Comparison of ENCODE assay signal across 22 cellular contexts in the genomic region with DNA sequence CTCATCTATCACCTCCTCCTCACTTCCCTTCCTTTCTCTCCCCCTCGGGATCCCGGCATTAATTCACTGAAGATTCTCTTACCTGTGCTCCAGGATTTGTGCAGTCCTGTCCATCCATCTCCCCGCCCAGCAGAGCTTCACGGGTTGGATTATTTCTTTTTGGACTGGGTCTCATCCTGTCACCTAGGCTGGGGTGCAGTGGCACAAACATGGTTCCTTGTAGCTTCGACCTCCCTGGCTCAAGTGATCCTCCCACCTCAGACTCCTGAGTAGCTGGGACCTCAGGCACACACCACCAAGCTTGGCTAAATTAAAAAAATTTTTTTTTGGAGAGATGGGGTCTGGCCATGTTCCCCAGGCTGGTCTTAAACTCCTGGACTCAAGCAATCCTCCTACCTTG. TPM values are rescaled to one million over a fixed set of nuclear protein-coding genes. Genes with fewer than 3 reads are reported as not detected.
DNase-seq lines count a peak whose midpoint lies in the region; ATAC-seq and TF ChIP-seq lines count a peak whose summit lies in the region.
"Had no signal": no experiment of that assay in that cellular context is flagged by ENCODE, and none has a peak within 500 bp of the region (broad histone marks: within the 10 kb centered on the region; RNA-seq: fewer than 3 reads in every experiment).

No MANE protein-coding gene starts in this region.

- no peak overlapping the region for H2AK9ac ChIP-seq in IMR-90 (replicated peaks; ENCODE audit: low read depth, low read length, poor library complexity)

- in situ Hi-C loops in IMR-90 (cut with MboI; ENCODE audit: low sequenced_read_pairs), result no loop called here

- no peak overlapping the region for H3K9ac ChIP-seq in IMR-90 (ENCODE audit: low read depth, low read length)
- H3K9ac ChIP-seq in PC-3 (ENCODE audit: low read length), result no peak overlapping the region

- peaks cover 6% of the 10 kb centered on the region for H3K9me3 Mint-ChIP-seq in neural crest cell
- H3K9me3 Mint-ChIP-seq: CD4-positive, alpha-beta memory T cell; GM23338; H9 had no signal

- H3K79me1 ChIP-seq in IMR-90 (ENCODE audit: low read depth in 1 of 2, low read length in 2 of 2), result no peaks in the 10 kb centered on the region

- H3K4me1 Mint-ChIP-seq in neural crest cell, result no peaks in the 10 kb centered on the region

- POLR2A ChIA-PET in IMR-90 (lab: Charles Lee; ENCODE audit: unreplicated experiment), result no interaction called here
- POLR2A ChIA-PET in PC-3 (lab: Charles Lee; ENCODE audit: unreplicated experiment), result no interaction called here

- no peak overlapping the region for H2BK120ac ChIP-seq in IMR-90 (ENCODE audit: low read depth, low read length)

- peaks cover 33% of the 10 kb centered on the region for H3K27me3 Mint-ChIP-seq in neural crest cell (ENCODE audit: low read depth)

- H3K36me3 ChIP-seq in IMR-90 (ENCODE audit: control insufficient read depth, insufficient read depth, low read length) (no peaks in the 10 kb centered on the region), spleen (no peaks in the 10 kb centered on the region), PC-3 (ENCODE audit: low read depth, low read length) (no peaks in the 10 kb centered on the region)

- H3K27ac ChIP-seq in IMR-90 (ENCODE audit: insufficient read depth, low read length) (no peak overlapping the region), coronary artery (no peak overlapping the region), spleen (no peak overlapping the region), PC-3 (ENCODE audit: low read length) (no peak overlapping the region)

- H3K4me3 ChIP-seq in IMR-90 (ENCODE audit: insufficient read depth, low read depth, low read length) (no peak overlapping the region), coronary artery (no peak overlapping the region), spleen (no peak overlapping the region), PC-3 (ENCODE audit: low read length) (no peak overlapping the region)
- H3K4me3 ChIP-seq: GM23338 had no signal

- no peak overlapping the region for H4K91ac ChIP-seq in IMR-90 (ENCODE audit: insufficient read depth, low read depth, low read length)

- H3K4me2 ChIP-seq in IMR-90 (ENCODE audit: low read depth, low read length), result no peak overlapping the region
- no peak overlapping the region for H3K4me2 ChIP-seq in PC-3 (ENCODE audit: low read length)
- H3K4me2 ChIP-seq: GM23338 had no signal

- intact Hi-C loops in IMR-90 (cut with micrococcal nuclease) (no loop called here), spleen (cut with DNase I; ENCODE audit: low total_unique reads) (no loop called here), PC-3 (cut with micrococcal nuclease) (no loop called here)

- no peak overlapping the region for H3K56ac ChIP-seq in IMR-90 (ENCODE audit: extremely low read depth, insufficient read depth, low read length)

- H3K36me3 Mint-ChIP-seq in neural crest cell (ENCODE audit: low read depth), result no peaks in the 10 kb centered on the region
- H3K36me3 Mint-ChIP-seq: CD4-positive, alpha-beta memory T cell had no signal

- no peak overlapping the region for H3K18ac ChIP-seq in IMR-90 (ENCODE audit: low read depth, low read length)

- TF ChIP-seq CTCF in IMR-90 (conservative IDR thresholded peaks at IDR 0.05; ENCODE audit: low read depth, low read length) (no peak), coronary artery (IDR thresholded peaks at IDR 0.05) (no peak), neural crest cell (conservative IDR thresholded peaks at IDR 0.05) (no peak), spleen (IDR thresholded peaks at IDR 0.05 in 8 of 11, conservative IDR thresholded peaks at IDR 0.05 in 3 of 11) (no peak), PC-3 (conservative IDR thresholded peaks at IDR 0.05; ENCODE audit: low read depth, low read length) (no peak)

- H3K23ac ChIP-seq in IMR-90 (ENCODE audit: low read depth, low read length), result no peak overlapping the region

- 42% methylated on average over 4 of the region's 5 CpGs; no CpG with 5 or more reads in 1 of the 2 experiments for WGBS in IMR-90 (ENCODE audit: extremely low coverage in 2 of 2, insufficient read length in 1 of 2), 2 experiments
- 73 to 89% (median 85%) methylated on average over 5 of the region's 5 CpGs for WGBS in spleen, 5 donors

- H3K27ac Mint-ChIP-seq in neural crest cell (ENCODE audit: unreplicated experiment), result peak overlapping the region; percentile 22
- H3K27ac Mint-ChIP-seq: GM23338, H9 had no signal

- no peak overlapping the region for H3K14ac ChIP-seq in IMR-90 (replicated peaks; ENCODE audit: low read depth, low read length)

- H2BK5ac ChIP-seq in IMR-90 (ENCODE audit: low read depth, low read length, poor library complexity, severe bottlenecking), result no peak overlapping the region

- CTCF ChIA-PET in IMR-90 (lab: Yijun Ruan, JAX) (no interaction called here), PC-3 (lab: Charles Lee) (no interaction called here)

- H3K4me1 ChIP-seq in IMR-90 (ENCODE audit: control insufficient read depth, insufficient read depth, low read length), result no peaks in the 10 kb centered on the region
- H3K4me1 ChIP-seq in spleen, result no peaks in the 10 kb centered on the region
- H3K4me1 ChIP-seq in PC-3 (ENCODE audit: insufficient read depth, low read length), result no peaks in the 10 kb centered on the region

- H3F3A ChIP-seq in PC-3 (ENCODE audit: low read length, unreplicated experiment), result no peaks in the 10 kb centered on the region

- H3K4ac ChIP-seq in IMR-90 (ENCODE audit: low read depth, low read length), result no peak overlapping the region

- no peak overlapping the region for H4K5ac ChIP-seq in IMR-90 (ENCODE audit: low read depth, low read length)

- no peak overlapping the region for H2BK20ac ChIP-seq in IMR-90 (ENCODE audit: low read depth, low read length)

- H2AFZ ChIP-seq in IMR-90 (replicated peaks; ENCODE audit: low read length, poor library complexity) (peak overlapping the region; percentile 43), PC-3 (ENCODE audit: low read length) (no peak overlapping the region)
- H2AFZ ChIP-seq: GM23338 had no signal

- no peaks in the 10 kb centered on the region for H3K9me2 ChIP-seq in PC-3 (replicated peaks; ENCODE audit: low read length)

- dilution Hi-C loops in IMR-90 (cut with HindIII; ENCODE audit: low sequenced_read_pairs, unreplicated experiment), result no loop called here

- no peak for DNase-seq in IMR-90
- peak; percentile 54 for DNase-seq in coronary artery (ENCODE audit: low spot score)
- no peak for DNase-seq in neural crest cell (ENCODE audit: low read depth, low spot score)
- peak; percentile 33 for DNase-seq in spleen
- DNase-seq in PC-3, result no peak
- DNase-seq in LoVo (ENCODE audit: low spot score), result no peak
- DNase-seq: C1 segment of cervical spinal cord; Calu3; CD4-positive, alpha-beta memory T cell; COR-L47; DMS53; DMS79 treated with DMSO at 0.1 percent for 48 hours; GF-D8; H9 had no signal

- BruUV-seq in IMR-90 (replicated peaks; lab: Mats Ljungman, UMichigan) (no TSS peak), PC-3 (replicated peaks; lab: Mats Ljungman, UMichigan) (no TSS peak)

- TF ChIP-seq RAD21 in IMR-90 (IDR thresholded peaks at IDR 0.05; ENCODE audit: low read length), result no peak

- no peaks in the 10 kb centered on the region for H3K79me2 ChIP-seq in PC-3 (ENCODE audit: low read length)

- H3K27me3 ChIP-seq in IMR-90 (ENCODE audit: control insufficient read depth, insufficient read depth, low read length) (peaks cover 6% of the 10 kb centered on the region), spleen (replicated peaks in 1 of 7) (no peaks in the 10 kb centered on the region), PC-3 (ENCODE audit: low read length) (peaks cover 48% of the 10 kb centered on the region)

- no peaks in the 10 kb centered on the region for H3K9me1 ChIP-seq in IMR-90 (ENCODE audit: insufficient read depth, low read length)

- no peak for ATAC-seq in IMR-90 (ENCODE audit: low read depth)
- no peak for ATAC-seq in PC-3
- ATAC-seq: GM23338, HCT116 had no signal

- H4K8ac ChIP-seq in IMR-90 (ENCODE audit: low read depth in 2 of 2, low read length in 2 of 2), result no peak overlapping the region

- H2BK15ac ChIP-seq in IMR-90 (ENCODE audit: low read depth, low read length), result no peak overlapping the region

- no peak overlapping the region for H3K4me3 Mint-ChIP-seq in neural crest cell
- H3K4me3 Mint-ChIP-seq: CD4-positive, alpha-beta memory T cell; GM23338; H9 had no signal

- H4K20me1 ChIP-seq in IMR-90 (ENCODE audit: insufficient read depth, low read length) (no peaks in the 10 kb centered on the region), PC-3 (ENCODE audit: low read length) (no peaks in the 10 kb centered on the region)

- TF ChIP-seq POLR2A in IMR-90 (IDR thresholded peaks at IDR 0.05; ENCODE audit: low read depth, low read length) (no peak), spleen (IDR thresholded peaks at IDR 0.05) (no peak)

- no peaks in the 10 kb centered on the region for H3K9me3 ChIP-seq in IMR-90 (ENCODE audit: control insufficient read depth, insufficient read depth, low read length)
- H3K9me3 ChIP-seq in spleen, result no peaks in the 10 kb centered on the region
- no peaks in the 10 kb centered on the region for H3K9me3 ChIP-seq in PC-3 (ENCODE audit: low read length)

- H2AK5ac ChIP-seq in IMR-90 (ENCODE audit: low read depth, low read length), result no peak overlapping the region

TF ChIP-seq in IMR-90, 13 proteins besides CTCF, POLR2A, EP300 and RAD21 (continues in another document):
- TF ChIP-seq MXI1 (IDR thresholded peaks at IDR 0.05; ENCODE audit: borderline replicate concordance, low read depth, low read length) (no peak), CEBPB (IDR thresholded peaks at IDR 0.05; ENCODE audit: low read depth, low read length) (no peak)

RNA-seq across cellular contexts. Expression of a gene that starts 12.3 kb away (rescaled TPM):
- not detected in 2 replicates for total RNA-seq in IMR-90 (2012; rRNA removed)
- polyA plus RNA-seq in IMR-90 (2012; rRNA removed), result not detected in 2 replicates
- polyA plus RNA-seq in IMR-90 (2012; cell fraction: cytosol; rRNA removed), result not detected in 2 replicates
- not detected in 2 replicates for polyA plus RNA-seq in IMR-90 (2012; cell fraction: nucleus; rRNA removed; ENCODE audit: low replicate concordance)
- total RNA-seq in neural crest cell, result not detected in 2 replicates
- 100 to 1,000 TPM; 200 to 795 (median 433) TPM for total RNA-seq in spleen
- 10 to 100 TPM in 2 of 3 donors, 1 to 10 TPM in 1; 8.9 to 73.8 (median 52.7) TPM for polyA plus RNA-seq in spleen
- total RNA-seq in PC-3 (2014; rRNA removed), result not detected in 2 replicates
- total RNA-seq: A172, A673, Calu3, Daoy, G401, GM23338, H4, H9 had no signal
- polyA plus RNA-seq: BJ; CD4-positive, alpha-beta memory T cell; GM23338 had no signal

RNA-seq across cellular contexts. Expression of a gene that starts 30.8 kb away (rescaled TPM):
- total RNA-seq in IMR-90 (2012; rRNA removed), result 46.1 and 64.7 TPM in 2 replicates
- 66.0 and 77.9 TPM in 2 replicates for polyA plus RNA-seq in IMR-90 (2012; rRNA removed)
- polyA plus RNA-seq in IMR-90 (2012; cell fraction: cytosol; rRNA removed), result 50.4 and 62.7 TPM in 2 replicates
- polyA plus RNA-seq in IMR-90 (2012; cell fraction: nucleus; rRNA removed; ENCODE audit: low replicate concordance), result 17.4 and 42.5 TPM in 2 replicates
- 89.8 and 97.3 TPM in 2 replicates for total RNA-seq in neural crest cell
- total RNA-seq in spleen, result 10 to 100 TPM; 31.2 to 57.8 (median 38.0) TPM
- 10 to 100 TPM; 75.8 to 94.3 (median 91.3) TPM for polyA plus RNA-seq in spleen
- total RNA-seq in PC-3 (2014; rRNA removed), result 164 and 213 TPM in 2 replicates

RNA-seq across cellular contexts. Expression of a gene that starts 44.7 kb away (rescaled TPM):
- total RNA-seq in IMR-90 (2012; rRNA removed) (9.4 and 11.8 TPM in 2 replicates), neural crest cell (10.5 and 11.5 TPM in 2 replicates), spleen (1 to 10 TPM; 1.1 to 3.3 (median 1.4) TPM), PC-3 (2014; rRNA removed) (3.8 and 7.3 TPM in 2 replicates)
- polyA plus RNA-seq in IMR-90 (2012; rRNA removed) (6.3 and 7.8 TPM in 2 replicates), spleen (1 to 10 TPM in 1 of 3 donors, under 1 TPM in 2; 0.70 to 1.8 (median 0.76) TPM)
- polyA plus RNA-seq in IMR-90 (2012; cell fraction: cytosol; rRNA removed), result 5.9 and 6.6 TPM in 2 replicates
- polyA plus RNA-seq in IMR-90 (2012; cell fraction: nucleus; rRNA removed; ENCODE audit: low replicate concordance), result 2.3 and 4.8 TPM in 2 replicates

Comparison
In these comparisons a context has a peak if more than half of its experiments do, and no peak if none do; other contexts are left out.
1. DNase-seq: peak in coronary artery (single experiment) and spleen (single experiment); none in IMR-90 (single experiment), neural crest cell (single experiment), PC-3 (single experiment) and LoVo (single experiment).
2. RNA of a gene that starts 12.3 kb away (total RNA-seq): 200 to 795 TPM in spleen; not detected in IMR-90, not detected in neural crest cell and not detected in PC-3; every median in the first group is over 100 times any median in the second.